In the genomic region with DNA sequence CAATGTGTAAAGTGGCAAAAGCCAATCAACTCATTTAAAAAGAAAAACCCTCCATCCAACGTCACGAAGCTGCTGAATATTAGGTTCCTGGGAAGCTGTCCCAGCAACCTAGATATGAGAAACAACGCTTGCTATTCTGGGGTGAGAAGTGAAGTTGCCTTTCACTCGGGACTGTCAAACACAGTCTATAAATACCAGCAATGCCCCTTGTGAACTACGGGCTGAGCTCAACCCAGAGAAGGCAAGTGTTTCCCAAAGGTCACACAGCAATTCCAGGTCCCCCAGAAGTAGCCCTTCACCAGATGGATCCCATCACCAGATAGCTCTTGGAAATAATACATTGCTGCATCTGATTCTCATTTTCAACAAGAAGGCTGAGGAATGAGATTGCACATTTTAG, we compare ENCODE assay signal across 2 cellular contexts.
TF ChIP-seq lines count a peak whose summit lies in the region.

No MANE protein-coding gene starts in this region.

TF ChIP-seq in IMR-90, 13 proteins besides CTCF, POLR2A, EP300 and RAD21:
- no peak for TF ChIP-seq MXI1 (IDR thresholded peaks at IDR 0.05; ENCODE audit: borderline replicate concordance, low read depth, low read length)
- TF ChIP-seq MAZ (IDR thresholded peaks at IDR 0.05; ENCODE audit: borderline replicate concordance, low read depth, low read length): no peak
- TF ChIP-seq, protein P1, sequence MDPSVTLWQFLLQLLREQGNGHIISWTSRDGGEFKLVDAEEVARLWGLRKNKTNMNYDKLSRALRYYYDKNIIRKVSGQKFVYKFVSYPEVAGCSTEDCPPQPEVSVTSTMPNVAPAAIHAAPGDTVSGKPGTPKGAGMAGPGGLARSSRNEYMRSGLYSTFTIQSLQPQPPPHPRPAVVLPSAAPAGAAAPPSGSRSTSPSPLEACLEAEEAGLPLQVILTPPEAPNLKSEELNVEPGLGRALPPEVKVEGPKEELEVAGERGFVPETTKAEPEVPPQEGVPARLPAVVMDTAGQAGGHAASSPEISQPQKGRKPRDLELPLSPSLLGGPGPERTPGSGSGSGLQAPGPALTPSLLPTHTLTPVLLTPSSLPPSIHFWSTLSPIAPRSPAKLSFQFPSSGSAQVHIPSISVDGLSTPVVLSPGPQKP (IDR thresholded peaks at IDR 0.05; ENCODE audit: borderline replicate concordance, low read depth, low read length): no peak
- TF ChIP-seq, protein P2, sequence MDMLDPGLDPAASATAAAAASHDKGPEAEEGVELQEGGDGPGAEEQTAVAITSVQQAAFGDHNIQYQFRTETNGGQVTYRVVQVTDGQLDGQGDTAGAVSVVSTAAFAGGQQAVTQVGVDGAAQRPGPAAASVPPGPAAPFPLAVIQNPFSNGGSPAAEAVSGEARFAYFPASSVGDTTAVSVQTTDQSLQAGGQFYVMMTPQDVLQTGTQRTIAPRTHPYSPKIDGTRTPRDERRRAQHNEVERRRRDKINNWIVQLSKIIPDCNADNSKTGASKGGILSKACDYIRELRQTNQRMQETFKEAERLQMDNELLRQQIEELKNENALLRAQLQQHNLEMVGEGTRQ (IDR thresholded peaks at IDR 0.05; ENCODE audit: low read depth, low read length): no peak
- TF ChIP-seq CHD1 (IDR thresholded peaks at IDR 0.05; ENCODE audit: low read depth, low read length): no peak
- no peak for TF ChIP-seq NFE2L2 (IDR thresholded peaks at IDR 0.05; ENCODE audit: low read depth, low read length)
- TF ChIP-seq FOS (IDR thresholded peaks at IDR 0.05; ENCODE audit: low read depth, low read length): no peak
- no peak for TF ChIP-seq MAFK (IDR thresholded peaks at IDR 0.05; ENCODE audit: low read depth, low read length)
- TF ChIP-seq SMC3 (IDR thresholded peaks at IDR 0.05; ENCODE audit: low read depth, low read length): no peak
- TF ChIP-seq CEBPB (IDR thresholded peaks at IDR 0.05; ENCODE audit: low read depth, low read length): no peak
- no peak for TF ChIP-seq BHLHE40 (IDR thresholded peaks at IDR 0.05; ENCODE audit: low read depth, low read length)

TF ChIP-seq in K562, 482 proteins besides CTCF, POLR2A, EP300 and RAD21:
- TF ChIP-seq RBM25 (IDR thresholded peaks at IDR 0.05; ENCODE audit: low read depth, low read length, severe bottlenecking) (peak; percentile 11), TAL1 (IDR thresholded peaks at IDR 0.05) (no peak)
- TF ChIP-seq, protein P3, sequence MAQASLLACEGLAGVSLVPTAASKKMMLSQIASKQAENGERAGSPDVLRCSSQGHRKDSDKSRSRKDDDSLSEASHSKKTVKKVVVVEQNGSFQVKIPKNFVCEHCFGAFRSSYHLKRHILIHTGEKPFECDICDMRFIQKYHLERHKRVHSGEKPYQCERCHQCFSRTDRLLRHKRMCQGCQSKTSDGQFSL (CRISPR knock-in tag; IDR thresholded peaks at IDR 0.05): no peak
- TF ChIP-seq, protein P3 (tag; IDR thresholded peaks at IDR 0.05): no peak
